1 cellular context compared by ENCODE assay signal in genomic region chr15:75672646-75673425, GRCh38.
TF ChIP-seq lines count a peak whose summit lies in the region.

No MANE protein-coding gene starts in this region.

TF ChIP-seq in IMR-90, 13 proteins besides CTCF, POLR2A, EP300 and RAD21 (continued from another document):
- TF ChIP-seq, protein P1, sequence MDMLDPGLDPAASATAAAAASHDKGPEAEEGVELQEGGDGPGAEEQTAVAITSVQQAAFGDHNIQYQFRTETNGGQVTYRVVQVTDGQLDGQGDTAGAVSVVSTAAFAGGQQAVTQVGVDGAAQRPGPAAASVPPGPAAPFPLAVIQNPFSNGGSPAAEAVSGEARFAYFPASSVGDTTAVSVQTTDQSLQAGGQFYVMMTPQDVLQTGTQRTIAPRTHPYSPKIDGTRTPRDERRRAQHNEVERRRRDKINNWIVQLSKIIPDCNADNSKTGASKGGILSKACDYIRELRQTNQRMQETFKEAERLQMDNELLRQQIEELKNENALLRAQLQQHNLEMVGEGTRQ (IDR thresholded peaks at IDR 0.05; ENCODE audit: low read depth, low read length), result no peak
